ENCODE assay signal across 18 cellular contexts in the genomic region with DNA sequence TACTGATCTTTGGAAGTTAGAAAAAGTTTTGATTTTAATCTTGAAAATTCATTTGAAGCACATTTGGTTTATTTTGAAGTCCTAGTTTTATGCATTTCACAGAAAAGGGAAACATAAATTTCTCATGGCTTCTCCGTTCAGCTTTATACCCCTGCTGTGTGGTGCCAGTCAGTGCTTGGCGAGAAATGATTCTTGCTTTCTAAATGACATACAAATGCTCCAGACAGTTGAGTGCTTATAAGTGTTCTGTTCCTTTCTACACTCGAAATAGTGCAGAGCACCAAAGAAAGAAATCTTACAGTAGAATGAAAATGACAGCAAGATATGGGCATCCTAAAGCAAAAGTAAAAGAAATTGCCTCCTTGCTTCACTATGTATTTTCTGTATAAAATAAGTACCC. TPM values are rescaled to one million over a fixed set of nuclear protein-coding genes. Genes with fewer than 3 reads are reported as not detected.
DNase-seq lines count a peak whose midpoint lies in the region; ATAC-seq and TF ChIP-seq lines count a peak whose summit lies in the region.
"Had no signal": no experiment of that assay in that cellular context is flagged by ENCODE, and none has a peak within 500 bp of the region (broad histone marks: within the 10 kb centered on the region; RNA-seq: fewer than 3 reads in every experiment).

No MANE protein-coding gene starts in this region.

- H3K4me3 Mint-ChIP-seq in activated CD8-positive, alpha-beta memory T cell treated with anti-CD3 and anti-CD28 coated beads, Interleukin-2, amount 10 ng/mL, durations not matched to agents 7 days and 5 days = peak overlapping the region; percentile 72
- H3K4me3 Mint-ChIP-seq: activated CD4-positive, alpha-beta T cell treated with anti-CD3 and anti-CD28 coated beads for 36 hours had no signal

- TF ChIP-seq POLR2A in uterus (IDR thresholded peaks at IDR 0.05) = no peak

- no peaks in the 10 kb centered on the region for H3K4me1 ChIP-seq in uterus
- H3K4me1 ChIP-seq: ascending aorta, Caco-2 had no signal

- no peak for DNase-seq in activated CD8-positive, alpha-beta memory T cell treated with anti-CD3 and anti-CD28 coated beads, Interleukin-2, amount 10 ng/mL, durations not matched to agents 7 days and 5 days
- DNase-seq in activated CD8-positive, alpha-beta memory T cell treated with anti-CD3 and anti-CD28 coated beads for 24 hours = no peak
- no peak for DNase-seq in uterus
- no peak for DNase-seq in HT-29 (ENCODE audit: low spot score)
- DNase-seq: activated CD4-positive, alpha-beta T cell treated with anti-CD3 and anti-CD28 coated beads for 36 hours; Caco-2; NCI-H2171; OCI-M1 had no signal

- H3K27me3 ChIP-seq in neural cell (ENCODE audit: insufficient read depth, low read depth, low read length) = no peaks in the 10 kb centered on the region
- H3K27me3 ChIP-seq in uterus = no peaks in the 10 kb centered on the region
- H3K27me3 ChIP-seq: ascending aorta had no signal

- TF ChIP-seq CTCF in neural cell (IDR thresholded peaks at IDR 0.05; ENCODE audit: poor library complexity, severe bottlenecking) = no peak
- no peak for TF ChIP-seq CTCF in uterus (IDR thresholded peaks at IDR 0.05)

- no peaks in the 10 kb centered on the region for H3K9me3 Mint-ChIP-seq in activated CD8-positive, alpha-beta memory T cell treated with anti-CD3 and anti-CD28 coated beads, Interleukin-2, amount 10 ng/mL, durations not matched to agents 7 days and 5 days (ENCODE audit: low read depth)

- H3K36me3 ChIP-seq in neural cell (ENCODE audit: insufficient read depth, low read length) (no peaks in the 10 kb centered on the region), uterus (no peaks in the 10 kb centered on the region)
- H3K36me3 ChIP-seq: ascending aorta had no signal

- H3K9me3 ChIP-seq in neural cell (ENCODE audit: low read length) (no peaks in the 10 kb centered on the region), uterus (no peaks in the 10 kb centered on the region)
- H3K9me3 ChIP-seq: ascending aorta, Caco-2 had no signal

- H3K27me3 Mint-ChIP-seq in activated CD8-positive, alpha-beta memory T cell treated with anti-CD3 and anti-CD28 coated beads, Interleukin-2, amount 10 ng/mL, durations not matched to agents 7 days and 5 days = peaks cover 16% of the 10 kb centered on the region

- no peak overlapping the region for H3K9ac ChIP-seq in neural cell (ENCODE audit: low read length)

- H3K4me1 Mint-ChIP-seq in activated CD8-positive, alpha-beta memory T cell treated with anti-CD3 and anti-CD28 coated beads, Interleukin-2, amount 10 ng/mL, durations not matched to agents 7 days and 5 days = peaks cover 22% of the 10 kb centered on the region

- peaks cover 2% of the 10 kb centered on the region for H3K36me3 Mint-ChIP-seq in activated CD8-positive, alpha-beta memory T cell treated with anti-CD3 and anti-CD28 coated beads, Interleukin-2, amount 10 ng/mL, durations not matched to agents 7 days and 5 days

- no peak overlapping the region for H2AFZ ChIP-seq in neural cell (ENCODE audit: low read depth, low read length)

- no peaks in the 10 kb centered on the region for H3F3A ChIP-seq in neural cell (ENCODE audit: insufficient read depth, low read length, poor library complexity, severe bottlenecking)

- CTCF ChIA-PET in activated CD8-positive, alpha-beta memory T cell treated with anti-CD3 and anti-CD28 coated beads, Interleukin-2, amount 10 ng/mL, durations not matched to agents 7 days and 5 days (lab: Charles Lee) = interaction anchor here (0.9 to 1.2 kb wide), 2 partner anchors 10 to 66 kb away, joined by 3 to 4 read pairs; no protein-coding TSS in a partner anchor

- H3K4me2 ChIP-seq in neural cell (ENCODE audit: low read length) = no peak overlapping the region

- intact Hi-C loops in uterus (cut with DNase I; ENCODE audit: low total_unique reads) = no loop called here

- peak; percentile 63 for TF ChIP-seq EP300 in neural cell (conservative IDR thresholded peaks at IDR 0.05; ENCODE audit: poor library complexity, severe bottlenecking)

- H3K27ac ChIP-seq in neural cell (ENCODE audit: low read length) (peak overlapping the region; percentile 10), uterus (no peak overlapping the region)
- H3K27ac ChIP-seq: ascending aorta, HL-60 had no signal

- TF ChIP-seq RAD21 in neural cell (conservative IDR thresholded peaks at IDR 0.05) = no peak

- peak; percentile 74 for ATAC-seq in activated CD8-positive, alpha-beta memory T cell treated with anti-CD3 and anti-CD28 coated beads, Interleukin-2, amount 10 ng/mL, durations not matched to agents 7 days and 5 days
- ATAC-seq in GM21529 (IDR thresholded peaks at IDR 0.05; ENCODE audit: unreplicated experiment) (peak; percentile 91), HG03103 (IDR thresholded peaks at IDR 0.05; ENCODE audit: low read depth, unreplicated experiment) (peak; percentile 72), HG03457 (IDR thresholded peaks at IDR 0.05; ENCODE audit: unreplicated experiment) (no peak)
- ATAC-seq: activated CD4-positive, alpha-beta T cell treated with anti-CD3 and anti-CD28 coated beads for 36 hours had no signal

- H3K4me3 ChIP-seq in neural cell (ENCODE audit: low read length) (no peak overlapping the region), uterus (no peak overlapping the region)
- H3K4me3 ChIP-seq: ascending aorta had no signal

- no peaks in the 10 kb centered on the region for H4K20me1 ChIP-seq in neural cell (ENCODE audit: insufficient read depth)

- H3K27ac Mint-ChIP-seq in activated CD8-positive, alpha-beta memory T cell treated with anti-CD3 and anti-CD28 coated beads, Interleukin-2, amount 10 ng/mL, durations not matched to agents 7 days and 5 days = peak overlapping the region; percentile 89
- H3K27ac Mint-ChIP-seq: activated CD4-positive, alpha-beta T cell treated with anti-CD3 and anti-CD28 coated beads for 36 hours; activated T-helper 2 cell treated with anti-CD3 and anti-CD28 coated beads, Interferon-gamma antibody, Interleukin-2, Interleukin-4, amounts not matched to agents 10 μg/mL and 5 μg/mL and 100 μg/mL, durations not matched to agents 14 hours and 24 hours and 36 hours had no signal

- H3K9me2 ChIP-seq in neural cell (ENCODE audit: insufficient read depth, low read length) = no peaks in the 10 kb centered on the region

- no peaks in the 10 kb centered on the region for H3K79me2 ChIP-seq in neural cell (replicated peaks; ENCODE audit: insufficient read depth, low read length)

TF ChIP-seq in neural cell, 6 proteins besides CTCF, POLR2A, EP300 and RAD21:
- no peak for TF ChIP-seq REST (IDR thresholded peaks at IDR 0.05; ENCODE audit: borderline replicate concordance)
- peak; percentile 30 for TF ChIP-seq POLR2AphosphoS5 (IDR thresholded peaks at IDR 0.05)

RNA-seq across cellular contexts. Expression of gene ZNF292, which starts 9.0 kb away (rescaled TPM):
- total RNA-seq in activated CD8-positive, alpha-beta memory T cell treated with anti-CD3 and anti-CD28 coated beads, Interleukin-2, amount 10 ng/mL, durations not matched to agents 7 days and 5 days = 10 to 100 TPM; 47.9 to 58.5 TPM
- polyA plus RNA-seq in neural cell = 27.9 and 29.8 TPM in 2 replicates
- 274 and 293 TPM in 2 replicates for polyA minus RNA-seq in neural cell
- total RNA-seq in uterus = 100 to 1,000 TPM in 2 of 4 donors, 10 to 100 TPM in 2; 38.2 to 153 (median 81.2) TPM
- 8.0 and 9.4 TPM in 2 replicates for total RNA-seq in HT-29 (2014; rRNA removed; shearing (Covaris generic))

RNA-seq across cellular contexts. Expression of gene CGA, which starts 51.5 kb away (rescaled TPM):
- total RNA-seq in activated CD8-positive, alpha-beta memory T cell treated with anti-CD3 and anti-CD28 coated beads, Interleukin-2, amount 10 ng/mL, durations not matched to agents 7 days and 5 days = not detected
- not detected in 2 replicates for polyA plus RNA-seq in neural cell
- not detected in 2 replicates for polyA minus RNA-seq in neural cell
- total RNA-seq in uterus = not detected
- not detected in 2 replicates for total RNA-seq in HT-29 (2014; rRNA removed; shearing (Covaris generic))
- total RNA-seq: activated CD4-positive, alpha-beta T cell treated with anti-CD3 and anti-CD28 coated beads for 36 hours; ascending aorta; Caco-2; dermis microvascular lymphatic vessel endothelial cell; mononuclear cell; urinary bladder had no signal
- polyA plus RNA-seq: urinary bladder had no signal
